Comparison of ENCODE assay signal across 8 cellular contexts in the genomic region with DNA sequence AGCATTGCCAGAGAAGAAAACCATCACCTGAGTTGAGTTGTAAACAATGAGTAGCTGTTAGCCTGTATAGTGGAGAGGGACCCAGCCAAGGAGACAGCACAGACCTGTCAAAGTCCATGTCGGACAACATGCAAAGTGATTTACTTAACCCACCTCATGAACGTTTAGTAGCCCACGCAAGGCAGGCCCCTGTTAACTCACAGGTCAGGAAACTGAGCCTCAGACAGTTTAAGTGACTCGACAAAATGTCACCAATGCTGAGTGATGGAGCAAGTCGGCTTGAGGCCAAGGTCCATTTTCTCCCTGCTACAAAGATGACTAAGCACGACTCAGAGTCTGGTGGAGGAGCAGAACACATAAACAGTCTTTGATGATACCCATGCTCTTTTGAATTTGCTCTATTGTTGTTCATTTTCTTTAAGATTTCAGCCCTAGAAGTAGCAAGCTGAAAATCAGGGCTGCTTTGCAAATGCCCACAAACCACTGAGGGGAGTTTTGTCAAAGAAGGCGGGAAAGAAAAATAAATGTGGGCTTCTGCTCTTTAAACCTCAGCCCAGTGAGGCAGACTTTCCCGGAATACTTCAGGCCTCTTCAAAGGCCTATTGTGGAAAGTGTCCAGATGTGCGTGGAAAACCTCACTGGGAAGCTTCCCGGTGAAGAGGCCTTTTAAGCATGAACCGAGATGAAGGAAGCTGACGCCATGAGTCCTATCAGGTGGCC.
A peak's percentile ranks its signal among the peaks of the same experiment; 100 is the strongest.
DNase-seq lines count a peak whose midpoint lies in the region; ATAC-seq and TF ChIP-seq lines count a peak whose summit lies in the region.

No MANE protein-coding gene starts in this region.

- in situ Hi-C loops in gastrocnemius medialis (cut with MboI; ENCODE audit: low sequenced_read_pairs in 4 of 4): no loop called here

- intact Hi-C loops in right cardiac atrium (cut with DNase I): no loop called here
- intact Hi-C loops in gastrocnemius medialis (cut with DNase I; ENCODE audit: low total_unique reads): no loop called here

- H3K27ac ChIP-seq in AG04450 (ENCODE audit: low read depth, low read length): peak overlapping the region; percentile 93
- peak overlapping the region; percentile 19 for H3K27ac ChIP-seq in right cardiac atrium (ENCODE audit: low read length)
- peak overlapping the region; percentile 78 to 86 (median 83) for H3K27ac ChIP-seq in gastrocnemius medialis

- H3K36me3 ChIP-seq in gastrocnemius medialis: no peaks in the 10 kb centered on the region

- H3K4me3 ChIP-seq in AG04450 (ENCODE audit: low read depth, low read length): no peak overlapping the region
- no peak overlapping the region for H3K4me3 ChIP-seq in right cardiac atrium (ENCODE audit: low read length)
- no peak overlapping the region for H3K4me3 ChIP-seq in gastrocnemius medialis

- CTCF ChIA-PET in AG04450 (lab: Charles Lee): interaction anchor here (1.1 kb wide), 1 partner anchor 29 kb away, joined by 5 read pairs; no protein-coding TSS in a partner anchor

- DNase-seq in AG04450 (ENCODE audit: low read depth, low spot score): peak; percentile 95
- DNase-seq in HS-27A (ENCODE audit: low read depth): peak; percentile 72
- peak; percentile 66 for DNase-seq in amniotic stem cell (lab: John Stamatoyannopoulos, UW)
- DNase-seq in right cardiac atrium: peak; percentile 73 to 85 (median 78)
- peak; percentile 68 to 91 for DNase-seq in gastrocnemius medialis
- DNase-seq in activated effector memory CD4-positive, alpha-beta T cell treated with anti-CD3 and anti-CD28 coated beads, Interleukin-2, amount 50 U/mL, for 16 hours: no peak

- POLR2A ChIA-PET in AG04450 (lab: Yijun Ruan, JAX): interaction anchor here (0.6 to 4.6 kb wide), 16 partner anchors 8 to 947 kb away, joined by 3 to 38 read pairs (median 6); a partner anchor contains a TSS

- no peaks in the 10 kb centered on the region for H3K9me3 ChIP-seq in AG04450 (ENCODE audit: control insufficient read depth, insufficient read depth, low read length)
- H3K9me3 ChIP-seq in right cardiac atrium (ENCODE audit: control insufficient read depth, low read length): no peaks in the 10 kb centered on the region
- no peaks in the 10 kb centered on the region for H3K9me3 ChIP-seq in gastrocnemius medialis

- H3K27me3 ChIP-seq in AG04450 (ENCODE audit: control insufficient read depth, insufficient read depth, low read length) (no peaks in the 10 kb centered on the region), right cardiac atrium (ENCODE audit: control insufficient read depth, insufficient read depth) (no peaks in the 10 kb centered on the region), gastrocnemius medialis (no peaks in the 10 kb centered on the region)

- TF ChIP-seq CTCF in AG04450 (IDR thresholded peaks at IDR 0.05; ENCODE audit: low read depth, low read length) (no peak), gastrocnemius medialis (IDR thresholded peaks at IDR 0.05 in 4 of 5, conservative IDR thresholded peaks at IDR 0.05 in 1 of 5) (no peak)

- ATAC-seq in right cardiac atrium (peak; percentile 63 to 88), gastrocnemius medialis (peak; percentile 90 to 91), GM21367 (IDR thresholded peaks at IDR 0.05; ENCODE audit: unreplicated experiment) (no peak), HG03469 (IDR thresholded peaks at IDR 0.05; ENCODE audit: unreplicated experiment) (no peak)

- no peak for TF ChIP-seq POLR2A in gastrocnemius medialis (IDR thresholded peaks at IDR 0.05)

- H3K4me1 ChIP-seq in right cardiac atrium (ENCODE audit: control insufficient read depth, insufficient read depth, low read length) (peaks cover 10% of the 10 kb centered on the region), gastrocnemius medialis (peaks cover 25% of the 10 kb centered on the region in 2 donors)

- 32% methylated on average over 12 of the region's 12 CpGs for WGBS in right cardiac atrium

Comparison
In these comparisons a context has a peak if more than half of its experiments do, and no peak if none do; other contexts are left out.
1. H3K27ac ChIP-seq: peak in every context shown above with its lines; median percentile 93 in AG04450; 83 in gastrocnemius medialis; 19 in right cardiac atrium.
2. ATAC-seq: peak in right cardiac atrium (2 of 2) and gastrocnemius medialis (2 of 2); none in GM21367 (single experiment) and HG03469 (single experiment).